1 cellular context compared by ENCODE assay signal in genomic region chr19:51804789-51805188, GRCh38.
A peak's percentile ranks its signal among the peaks of the same experiment; 100 is the strongest.
TF ChIP-seq lines count a peak whose summit lies in the region.
"Not testable (repeated sequence)": the region's sequence is repeated elsewhere in the genome, so short reads cannot be mapped to it uniquely, and the experiment has no call there.

No MANE protein-coding gene starts in this region.

TF ChIP-seq in HepG2, 621 proteins besides CTCF, POLR2A, EP300 and RAD21 (continued from another document and continues in another):
- TF ChIP-seq PAXIP1 (CRISPR knock-in tag; conservative IDR thresholded peaks at IDR 0.05) (peak; percentile 57), SOX13 (CRISPR knock-in tag; conservative IDR thresholded peaks at IDR 0.05 in 1 of 2, IDR thresholded peaks at IDR 0.05 in 1 of 2) (peak in 1 of 2 experiments; percentile 62; a peak in 2 of 4 replicates), AHDC1 (CRISPR knock-in tag; IDR thresholded peaks at IDR 0.05; ENCODE audit: borderline replicate concordance) (peak; percentile 54; the same call in 1 of the 2 replicates), FOXP1 (CRISPR knock-in tag; IDR thresholded peaks at IDR 0.05) (peak; percentile 71), ISL2 (CRISPR knock-in tag; IDR thresholded peaks at IDR 0.05) (peak; percentile 70), FOXA3 (CRISPR knock-in tag; IDR thresholded peaks at IDR 0.05) (peak; percentile 70), TEAD3 (CRISPR knock-in tag; optimal IDR thresholded peaks at IDR 0.05; ENCODE audit: borderline replicate concordance) (peak; percentile 85), ELF3 (CRISPR knock-in tag; IDR thresholded peaks at IDR 0.05) (peak; percentile 70), ZNF441 (CRISPR knock-in tag; IDR thresholded peaks at IDR 0.05; ENCODE audit: borderline replicate concordance) (0 out of 2 replicates have a peak, but pooled peaks have one; percentile 36), ATF2 (CRISPR knock-in tag; IDR thresholded peaks at IDR 0.05) (0 out of 2 replicates have a peak, but pooled peaks have one; percentile 13), ZMYM2 (CRISPR knock-in tag; IDR thresholded peaks at IDR 0.05) (0 out of 2 replicates have a peak, but pooled peaks have one; percentile 21), HNF4A (CRISPR knock-in tag; IDR thresholded peaks at IDR 0.05) (peak; percentile 41; the same call in 1 of the 2 replicates), PITX1 (CRISPR knock-in tag; IDR thresholded peaks at IDR 0.05) (peak; percentile 33; the same call in 1 of the 2 replicates), NCOA2 (CRISPR knock-in tag; IDR thresholded peaks at IDR 0.05) (peak; percentile 78), TBX2 (CRISPR knock-in tag; IDR thresholded peaks at IDR 0.05; ENCODE audit: borderline replicate concordance) (peak; percentile 60; the same call in 1 of the 2 replicates), RCOR2 (CRISPR knock-in tag; IDR thresholded peaks at IDR 0.05) (0 out of 2 replicates have a peak, but pooled peaks have one; percentile 37), ERF (CRISPR knock-in tag; IDR thresholded peaks at IDR 0.05) (peak; percentile 68), SOX6 (CRISPR knock-in tag; IDR thresholded peaks at IDR 0.05) (peak; percentile 50; the same call in 1 of the 2 replicates), ZNF788 (CRISPR knock-in tag; IDR thresholded peaks at IDR 0.05; ENCODE audit: borderline replicate concordance) (peak; percentile 44; the same call in 1 of the 2 replicates), GABPB1 (CRISPR knock-in tag; IDR thresholded peaks at IDR 0.05) (peak; percentile 30; the same call in 1 of the 2 replicates), ZNF644 (CRISPR knock-in tag; IDR thresholded peaks at IDR 0.05; ENCODE audit: low read depth) (peak; percentile 44; the same call in 1 of the 2 replicates), CEBPG (CRISPR knock-in tag; IDR thresholded peaks at IDR 0.05) (peak; percentile 29; the same call in 1 of the 2 replicates), DRAP1 (CRISPR knock-in tag; IDR thresholded peaks at IDR 0.05) (peak; percentile 44; the same call in 1 of the 2 replicates), ETV5 (CRISPR knock-in tag; IDR thresholded peaks at IDR 0.05; ENCODE audit: borderline replicate concordance) (peak; percentile 95), PATZ1 (CRISPR knock-in tag; IDR thresholded peaks at IDR 0.05) (peak; percentile 39; the same call in 1 of the 2 replicates), RXRB (CRISPR knock-in tag; IDR thresholded peaks at IDR 0.05; ENCODE audit: borderline replicate concordance) (peak; percentile 62; the same call in 1 of the 2 replicates), FOXJ3 (CRISPR knock-in tag; IDR thresholded peaks at IDR 0.05; ENCODE audit: borderline replicate concordance) (0 out of 2 replicates have a peak, but pooled peaks have one; percentile 57), RARA (CRISPR knock-in tag; IDR thresholded peaks at IDR 0.05) (peak; percentile 66; the same call in 1 of the 2 replicates), ZNF574 (CRISPR knock-in tag; IDR thresholded peaks at IDR 0.05) (0 out of 2 replicates have a peak, but pooled peaks have one; percentile 44), ZNF816 (CRISPR knock-in tag; IDR thresholded peaks at IDR 0.05; ENCODE audit: borderline replicate concordance) (0 out of 2 replicates have a peak, but pooled peaks have one; percentile 38)
- not testable (repeated sequence) for TF ChIP-seq SOX13, FOXP1, SOX6 (IDR thresholded peaks at IDR 0.05)
- TF ChIP-seq, protein P1, sequence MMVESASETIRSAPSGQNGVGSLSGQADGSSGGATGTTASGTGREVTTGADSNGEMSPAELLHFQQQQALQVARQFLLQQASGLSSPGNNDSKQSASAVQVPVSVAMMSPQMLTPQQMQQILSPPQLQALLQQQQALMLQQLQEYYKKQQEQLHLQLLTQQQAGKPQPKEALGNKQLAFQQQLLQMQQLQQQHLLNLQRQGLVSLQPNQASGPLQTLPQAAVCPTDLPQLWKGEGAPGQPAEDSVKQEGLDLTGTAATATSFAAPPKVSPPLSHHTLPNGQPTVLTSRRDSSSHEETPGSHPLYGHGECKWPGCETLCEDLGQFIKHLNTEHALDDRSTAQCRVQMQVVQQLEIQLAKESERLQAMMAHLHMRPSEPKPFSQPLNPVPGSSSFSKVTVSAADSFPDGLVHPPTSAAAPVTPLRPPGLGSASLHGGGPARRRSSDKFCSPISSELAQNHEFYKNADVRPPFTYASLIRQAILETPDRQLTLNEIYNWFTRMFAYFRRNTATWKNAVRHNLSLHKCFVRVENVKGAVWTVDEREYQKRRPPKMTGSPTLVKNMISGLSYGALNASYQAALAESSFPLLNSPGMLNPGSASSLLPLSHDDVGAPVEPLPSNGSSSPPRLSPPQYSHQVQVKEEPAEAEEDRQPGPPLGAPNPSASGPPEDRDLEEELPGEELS (CRISPR knock-in tag; IDR thresholded peaks at IDR 0.05) = peak; percentile 83
- TF ChIP-seq, protein P2, sequence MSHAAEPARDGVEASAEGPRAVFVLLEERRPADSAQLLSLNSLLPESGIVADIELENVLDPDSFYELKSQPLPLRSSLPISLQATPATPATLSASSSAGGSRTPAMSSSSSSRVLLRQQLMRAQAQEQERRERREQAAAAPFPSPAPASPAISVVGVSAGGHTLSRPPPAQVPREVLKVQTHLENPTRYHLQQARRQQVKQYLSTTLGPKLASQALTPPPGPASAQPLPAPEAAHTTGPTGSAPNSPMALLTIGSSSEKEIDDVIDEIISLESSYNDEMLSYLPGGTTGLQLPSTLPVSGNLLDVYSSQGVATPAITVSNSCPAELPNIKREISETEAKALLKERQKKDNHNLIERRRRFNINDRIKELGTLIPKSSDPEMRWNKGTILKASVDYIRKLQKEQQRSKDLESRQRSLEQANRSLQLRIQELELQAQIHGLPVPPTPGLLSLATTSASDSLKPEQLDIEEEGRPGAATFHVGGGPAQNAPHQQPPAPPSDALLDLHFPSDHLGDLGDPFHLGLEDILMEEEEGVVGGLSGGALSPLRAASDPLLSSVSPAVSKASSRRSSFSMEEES (CRISPR knock-in tag; IDR thresholded peaks at IDR 0.05) = 0 out of 2 replicates have a peak, but pooled peaks have one; percentile 46
- TF ChIP-seq, protein P3, sequence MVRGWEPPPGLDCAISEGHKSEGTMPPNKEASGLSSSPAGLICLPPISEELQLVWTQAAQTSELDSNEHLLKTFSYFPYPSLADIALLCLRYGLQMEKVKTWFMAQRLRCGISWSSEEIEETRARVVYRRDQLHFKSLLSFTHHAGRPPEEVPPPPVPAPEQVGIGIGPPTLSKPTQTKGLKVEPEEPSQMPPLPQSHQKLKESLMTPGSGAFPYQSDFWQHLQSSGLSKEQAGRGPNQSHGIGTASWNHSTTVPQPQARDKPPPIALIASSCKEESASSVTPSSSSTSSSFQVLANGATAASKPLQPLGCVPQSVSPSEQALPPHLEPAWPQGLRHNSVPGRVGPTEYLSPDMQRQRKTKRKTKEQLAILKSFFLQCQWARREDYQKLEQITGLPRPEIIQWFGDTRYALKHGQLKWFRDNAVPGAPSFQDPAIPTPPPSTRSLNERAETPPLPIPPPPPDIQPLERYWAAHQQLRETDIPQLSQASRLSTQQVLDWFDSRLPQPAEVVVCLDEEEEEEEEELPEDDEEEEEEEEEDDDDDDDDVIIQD (CRISPR knock-in tag; IDR thresholded peaks at IDR 0.05; ENCODE audit: low read depth) = peak; percentile 91
